In the genomic region with DNA sequence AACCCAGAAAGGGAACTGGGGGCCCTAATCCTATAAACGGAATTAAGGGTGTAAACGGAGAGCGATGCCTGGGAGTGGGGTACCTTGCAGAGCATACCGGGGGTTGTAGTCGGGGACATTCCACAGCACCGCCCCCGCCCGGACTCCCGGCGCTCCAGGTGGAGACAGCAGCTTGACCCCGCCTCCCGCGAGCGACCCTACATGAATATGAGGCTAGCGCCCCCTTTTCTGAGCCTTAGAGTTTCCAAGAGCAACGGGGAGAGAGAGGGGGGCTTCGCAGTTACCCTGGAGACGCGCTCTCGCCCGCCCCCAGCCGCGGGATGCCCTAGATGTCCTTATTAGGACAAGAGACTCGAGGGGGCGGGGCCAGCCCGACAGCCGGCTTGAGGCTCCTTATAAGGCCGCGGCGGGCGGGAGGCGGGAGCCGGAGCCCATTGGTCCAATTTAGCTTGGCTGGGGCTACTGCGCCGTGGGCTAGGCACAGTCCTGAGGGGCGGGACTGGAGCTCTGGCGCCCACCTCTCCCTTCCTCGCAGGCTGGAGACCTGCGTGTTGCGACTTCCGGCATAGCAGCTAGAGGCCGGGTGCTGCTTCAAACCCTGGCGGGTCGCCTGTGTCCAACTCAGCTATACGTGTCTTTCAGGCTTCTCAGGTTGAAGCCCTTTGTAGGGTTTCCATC, we compare ENCODE assay signal across 8 cellular contexts. TPM values are rescaled to one million over a fixed set of nuclear protein-coding genes. Genes with fewer than 3 reads are reported as not detected.
DNase-seq lines count a peak whose midpoint lies in the region; ATAC-seq, FAIRE-seq and TF ChIP-seq lines count a peak whose summit lies in the region.

No MANE protein-coding gene starts in this region.

- H3K9me3 ChIP-seq in body of pancreas: no peaks in the 10 kb centered on the region

- peak; percentile 43 for ATAC-seq in HG03064 (IDR thresholded peaks at IDR 0.05; ENCODE audit: low read depth, unreplicated experiment)
- ATAC-seq in body of pancreas: peak; percentile 66
- peak; percentile 89 for ATAC-seq in sciatic nerve

- 0% methylated on average over 29 to 38 of the region's 45 CpGs for WGBS in body of pancreas, 2 donors

- peak; percentile 81 for FAIRE-seq in TTC549 (lab: Jason Lieb, UNC)

- peak in 1 of 7 experiments; percentile 5 for TF ChIP-seq CTCF in body of pancreas (IDR thresholded peaks at IDR 0.05)

- H3K4me1 ChIP-seq in body of pancreas: peaks cover 51% of the 10 kb centered on the region

- peak overlapping the region; percentile 92 to 96 (median 92) for H3K27ac ChIP-seq in body of pancreas

- intact Hi-C loops in body of pancreas (cut with DNase I) (no loop called here), sciatic nerve (cut with DNase I) (no loop called here)

- H3K4me3 ChIP-seq in body of pancreas: peak overlapping the region in 1 of 2 donors; percentile 18

- TF ChIP-seq POLR2A in GM18526 (IDR thresholded peaks at IDR 0.05; ENCODE audit: extremely low read depth, insufficient read length) (peak; percentile 97), body of pancreas (IDR thresholded peaks at IDR 0.05) (peak; percentile 62 to 86 (median 80))

- H3K36me3 ChIP-seq in body of pancreas (replicated peaks in 1 of 2; ENCODE audit: insufficient read depth in 1 of 2, low read depth in 2 of 2): peaks cover 8 to 27% of the 10 kb centered on the region in 2 donors

- peak; percentile 97 for DNase-seq in 8988T
- peak; percentile 85 for DNase-seq in NCI-H2107 (lab: John Stamatoyannopoulos, UW)
- peak; percentile 96 to 99 (median 98) for DNase-seq in body of pancreas
- peak; percentile 95 for DNase-seq in iPS DF 19.7 (ENCODE audit: low read depth, low spot score)
- peak; percentile 99 for DNase-seq in sciatic nerve (ENCODE audit: low spot score)

- H3K27me3 ChIP-seq in body of pancreas: no peaks in the 10 kb centered on the region

RNA-seq across cellular contexts. Expression of a gene that starts 1.0 kb away (rescaled TPM):
- total RNA-seq in body of pancreas (10 to 100 TPM; 38.2 to 40.5 TPM), sciatic nerve (46.9 TPM)

RNA-seq across cellular contexts. Expression of a gene that starts 1.3 kb away (rescaled TPM):
- total RNA-seq in body of pancreas (100 to 1,000 TPM; 190 to 412 TPM), sciatic nerve (437 TPM)

RNA-seq across cellular contexts. Expression of a gene that starts 13.3 kb away (rescaled TPM):
- total RNA-seq in body of pancreas: 10 to 100 TPM; 16.2 to 25.4 TPM
- total RNA-seq in sciatic nerve: 88.4 TPM

RNA-seq across cellular contexts. Expression of a gene that starts 20.4 kb away (rescaled TPM):
- total RNA-seq in body of pancreas (under 1 TPM; 0.33 to 0.78 TPM), sciatic nerve (2.5 TPM)

RNA-seq across cellular contexts. Expression of a gene that starts 25.5 kb away (rescaled TPM):
- total RNA-seq in body of pancreas (under 1 TPM in 1 of 2 donors, not detected in 1; 0.26 TPM), sciatic nerve (2.6 TPM)
